ENCODE assay signal across 8 cellular contexts in genomic region chr2:25951071-25951547, GRCh38. TPM values are rescaled to one million over a fixed set of nuclear protein-coding genes. Genes with fewer than 3 reads are reported as not detected.
DNase-seq lines count a peak whose midpoint lies in the region; ATAC-seq, FAIRE-seq and TF ChIP-seq lines count a peak whose summit lies in the region.

No MANE protein-coding gene starts in this region.

- H3K27ac ChIP-seq in DND-41 (ENCODE audit: low read length), result no peak overlapping the region
- no peak overlapping the region for H3K27ac ChIP-seq in colonic mucosa
- H3K27ac ChIP-seq in HepG2 (ENCODE audit: extremely low read length, insufficient read depth, low read length), result no peak overlapping the region

- intact Hi-C loops in colonic mucosa (cut with DNase I) (loop anchor here (5.0 kb wide), 1 partner anchor 196 kb away; no protein-coding TSS in a partner anchor), HepG2 (cut with micrococcal nuclease; ENCODE audit: unreplicated experiment) (loop anchor here (1.0 to 10.0 kb wide), 4 partner anchors 32 to 514 kb away; partner anchors contain the start of gene KIF3C)

- TF ChIP-seq POLR2A in HepG2 (IDR thresholded peaks at IDR 0.05; ENCODE audit: insufficient read depth in 1 of 2, low read depth in 2 of 2, low read length in 2 of 2), result no peak

- TF ChIP-seq RAD21 in HepG2 (CRISPR knock-in tag; IDR thresholded peaks at IDR 0.05), result peak; percentile 98

- H3K27me3 ChIP-seq in DND-41 (ENCODE audit: insufficient read depth, low read length, poor library complexity) (no peaks in the 10 kb centered on the region), colonic mucosa (no peaks in the 10 kb centered on the region), HepG2 (ENCODE audit: control insufficient read depth in 1 of 2, insufficient read depth in 2 of 2, low read length in 2 of 2) (no peaks in the 10 kb centered on the region)

- H3K9ac ChIP-seq in DND-41 (ENCODE audit: low read depth, low read length) (no peak overlapping the region), colonic mucosa (ENCODE audit: low read depth in 2 of 2, low read length in 2 of 2) (peak overlapping the region; percentile 18 to 51), HepG2 (ENCODE audit: insufficient read depth, low read depth, low read length) (peak overlapping the region; percentile 19; the same call in 1 of the 2 replicates)

- H3K4me2 ChIP-seq in DND-41 (ENCODE audit: insufficient read depth, low read length), result no peak overlapping the region
- peak overlapping the region; percentile 68 for H3K4me2 ChIP-seq in HepG2 (ENCODE audit: low read depth, low read length)

- H4K20me1 ChIP-seq in DND-41 (ENCODE audit: insufficient read depth, low read length), result no peaks in the 10 kb centered on the region
- H4K20me1 ChIP-seq in HepG2 (ENCODE audit: insufficient read depth, low read length), result no peaks in the 10 kb centered on the region

- TF ChIP-seq EP300 in HepG2 (IDR thresholded peaks at IDR 0.05; ENCODE audit: low read depth in 2 of 2, low read length in 2 of 2) (0 out of 4 replicates have a peak, but pooled peaks of 1 of the 2 experiments have one; percentile 15), HepG2 (CRISPR knock-in tag; IDR thresholded peaks at IDR 0.05; ENCODE audit: borderline replicate concordance) (0 out of 2 replicates have a peak, but pooled peaks have one; percentile 9)

- CTCF ChIA-PET in HepG2 (lab: Yijun Ruan, JAX; ENCODE audit: low intra/inter-chr PET ratio, low total read pairs), result interaction anchor here (1.3 to 2.2 kb wide), 5 partner anchors 40 to 518 kb away, joined by 3 to 32 read pairs (median 5); no protein-coding TSS in a partner anchor

- H3K9me3 ChIP-seq in DND-41 (ENCODE audit: insufficient read depth, low read length, severe bottlenecking), result no peaks in the 10 kb centered on the region
- no peaks in the 10 kb centered on the region for H3K9me3 ChIP-seq in colonic mucosa
- no peaks in the 10 kb centered on the region for H3K9me3 ChIP-seq in HepG2 (ENCODE audit: low read length)

- DNase-seq in DND-41 (peak; percentile 78), NCI-H526 treated with DMSO at 0.1 percent for 48 hours (lab: John Stamatoyannopoulos, UW) (peak; percentile 72), colonic mucosa (peak; percentile 82), HepG2 (ENCODE audit: low spot score) (peak; percentile 83)
- peak; percentile 66 for DNase-seq in activated CD4-positive, alpha-beta T cell treated with anti-CD3 and anti-CD28 coated beads, Interleukin-2, amount 50 U/mL, for 1 hour
- DNase-seq in stimulated activated CD4-positive, alpha-beta T cell treated with anti-CD3 and anti-CD28 coated beads, Interleukin-4, amount 100 ng/mL, for 4 hours, result peak; percentile 53 to 66

- peaks cover 14% of the 10 kb centered on the region for H3K36me3 ChIP-seq in DND-41 (ENCODE audit: insufficient read depth, low read length)
- no peaks in the 10 kb centered on the region for H3K36me3 ChIP-seq in colonic mucosa
- no peaks in the 10 kb centered on the region for H3K36me3 ChIP-seq in HepG2 (replicated peaks in 1 of 2; ENCODE audit: control insufficient read depth in 1 of 2, insufficient read depth in 2 of 2, low read length in 2 of 2)

- 26% methylated on average over 11 of the region's 11 CpGs for WGBS in HepG2 (ENCODE audit: low lambda C conversion rate)

- H3K79me2 ChIP-seq in DND-41 (ENCODE audit: insufficient read depth, low read length) (no peaks in the 10 kb centered on the region), HepG2 (ENCODE audit: insufficient read depth, low read length) (no peaks in the 10 kb centered on the region)

- peak; percentile 98 for ATAC-seq in DND-41 (ENCODE audit: insufficient read depth, low read depth)
- ATAC-seq in HG03432 (IDR thresholded peaks at IDR 0.05; ENCODE audit: unreplicated experiment), result peak; percentile 63
- ATAC-seq in HepG2, result peak; percentile 85
- ATAC-seq in HG03025 (IDR thresholded peaks at IDR 0.05; ENCODE audit: low FRiP score, unreplicated experiment), result no peak

- in situ Hi-C loops in HepG2 (cut with HindIII; ENCODE audit: extremely low pct_ligation_motif_present, low pct_unique_long_range_greater_than_20kb), result loop anchor here (5.0 kb wide), 1 partner anchor 196 kb away; no protein-coding TSS in a partner anchor

- no TSS peak for BruUV-seq in HepG2 (replicated peaks; lab: Mats Ljungman, UMichigan)

- H3K4me3 ChIP-seq in DND-41 (ENCODE audit: low read depth in 1 of 2, low read length in 2 of 2) (no peak overlapping the region), colonic mucosa (no peak overlapping the region), HepG2 (replicated peaks in 1 of 3; ENCODE audit: insufficient read depth in 1 of 3, low read depth in 2 of 3, low read length in 3 of 3) (peak overlapping the region in 1 of 3 experiments; percentile 14; a peak in 1 of 6 replicates)

- no peak overlapping the region for H2AFZ ChIP-seq in DND-41 (ENCODE audit: low read depth, low read length)
- peak overlapping the region; percentile 1 for H2AFZ ChIP-seq in HepG2 (ENCODE audit: low read length)

- FAIRE-seq in HepG2 (lab: Jason Lieb, UNC), result peak; percentile 86

- POLR2A ChIA-PET in HepG2 (lab: Yijun Ruan, JAX), result no interaction called here

- H3K4me1 ChIP-seq in DND-41 (ENCODE audit: insufficient read depth, low read length), result no peaks in the 10 kb centered on the region
- H3K4me1 ChIP-seq in colonic mucosa, result no peaks in the 10 kb centered on the region
- peaks cover 39% of the 10 kb centered on the region for H3K4me1 ChIP-seq in HepG2 (ENCODE audit: insufficient read depth, low read length)

- peak; percentile 96 for TF ChIP-seq CTCF in DND-41 (IDR thresholded peaks at IDR 0.05; ENCODE audit: borderline replicate concordance, extremely low read depth, low read length, poor library complexity, severe bottlenecking)
- TF ChIP-seq CTCF in colonic mucosa (IDR thresholded peaks at IDR 0.05), result peak; percentile 83
- TF ChIP-seq CTCF in HepG2 (CRISPR knock-in tag; IDR thresholded peaks at IDR 0.05), result peak; percentile 98

TF ChIP-seq in HepG2, 621 proteins besides CTCF, POLR2A, EP300 and RAD21 (continues in another document):
- peak; percentile 81 for TF ChIP-seq ZFX (CRISPR knock-in tag; IDR thresholded peaks at IDR 0.05; ENCODE audit: low read depth)
- TF ChIP-seq HNF4A (CRISPR knock-in tag; IDR thresholded peaks at IDR 0.05), result peak; percentile 41
- peak; percentile 48; the same call in 1 of the 2 replicates for TF ChIP-seq TARDBP (CRISPR knock-in tag; IDR thresholded peaks at IDR 0.05)
- peak; percentile 83 for TF ChIP-seq ARID3A (IDR thresholded peaks at IDR 0.05; ENCODE audit: low read depth, low read length)
- TF ChIP-seq SSRP1 (CRISPR knock-in tag; IDR thresholded peaks at IDR 0.05), result peak; percentile 94
- TF ChIP-seq GATAD2A (CRISPR knock-in tag; IDR thresholded peaks at IDR 0.05), result peak; percentile 65
- peak; percentile 48; the same call in 1 of the 2 replicates for TF ChIP-seq FOXO1 (CRISPR knock-in tag; IDR thresholded peaks at IDR 0.05)
- TF ChIP-seq MAZ (IDR thresholded peaks at IDR 0.05; ENCODE audit: borderline replicate concordance, low read depth, low read length), result no peak
- peak; percentile 51; the same call in 1 of the 2 replicates for TF ChIP-seq MAZ (CRISPR knock-in tag; IDR thresholded peaks at IDR 0.05; ENCODE audit: low read depth)
- peak; percentile 47; the same call in 1 of the 2 replicates for TF ChIP-seq GABPB1 (CRISPR knock-in tag; IDR thresholded peaks at IDR 0.05)
- TF ChIP-seq ZNF460 (CRISPR knock-in tag; IDR thresholded peaks at IDR 0.05; ENCODE audit: borderline replicate concordance), result no peak
- peak; percentile 50; the same call in 1 of the 2 replicates for TF ChIP-seq REPIN1 (CRISPR knock-in tag; IDR thresholded peaks at IDR 0.05; ENCODE audit: borderline replicate concordance, low read depth)
- TF ChIP-seq ZNF333 (CRISPR knock-in tag; IDR thresholded peaks at IDR 0.05; ENCODE audit: borderline replicate concordance), result no peak
- TF ChIP-seq EZH2 (conservative IDR thresholded peaks at IDR 0.05; ENCODE audit: low read depth, low read length), result no peak

RNA-seq across cellular contexts. Expression of gene KIF3C, which starts 31.2 kb away (rescaled TPM):
- total RNA-seq in colonic mucosa (1 to 10 TPM; 4.0 to 4.2 TPM), HepG2 (2016; rRNA removed; fragmentation: Illumina TruSeq; extraction: Trizol) (3.4 and 3.6 TPM in 2 replicates)
- 2.6 and 3.1 TPM in 2 replicates for total RNA-seq in HepG2 (2016; cell fraction: cytosol; rRNA removed; fragmentation: Illumina TruSeq; extraction: Trizol; ENCODE audit: low read depth)
- 3.3 and 4.2 TPM in 2 replicates for total RNA-seq in HepG2 (2016; cell fraction: insoluble cytoplasmic fraction; rRNA removed; fragmentation: Illumina TruSeq; extraction: Trizol)
- total RNA-seq in HepG2 (2016; cell fraction: membrane; rRNA removed; fragmentation: Illumina TruSeq; extraction: Trizol), result 6.0 and 7.0 TPM in 2 replicates
- 3.7 TPM in 2 replicates for total RNA-seq in HepG2 (2016; cell fraction: nucleus; rRNA removed; fragmentation: Illumina TruSeq; extraction: Trizol)
- 4.8 and 4.9 TPM in 2 replicates for polyA plus RNA-seq in HepG2 (2011; rRNA removed)
- 3.8 and 4.0 TPM in 2 replicates for polyA plus RNA-seq in HepG2 (2011; cell fraction: cytosol; rRNA removed)
- 3.6 and 4.6 TPM in 2 replicates for polyA plus RNA-seq in HepG2 (2011; cell fraction: nucleus; rRNA removed)
- polyA plus RNA-seq in HepG2 (2012), result 7.3 and 11.4 TPM in 2 replicates
- polyA plus RNA-seq in HepG2 (2016; cell fraction: cytosol; fragmentation: Illumina TruSeq; extraction: Trizol; ENCODE audit: low read depth), result 2.1 and 2.7 TPM in 2 replicates
- polyA plus RNA-seq in HepG2 (2016; cell fraction: insoluble cytoplasmic fraction; fragmentation: Illumina TruSeq; extraction: Trizol; ENCODE audit: low read depth), result 3.7 and 4.9 TPM in 2 replicates
- polyA plus RNA-seq in HepG2 (2016; cell fraction: membrane; fragmentation: Illumina TruSeq; extraction: Trizol; ENCODE audit: low read depth), result 6.1 and 6.3 TPM in 2 replicates
- polyA plus RNA-seq in HepG2 (2016; cell fraction: nucleus; fragmentation: Illumina TruSeq; extraction: Trizol; ENCODE audit: insufficient read depth, low read depth), result 4.6 and 4.7 TPM in 2 replicates
- polyA minus RNA-seq in HepG2 (2011; rRNA and poly(A)+ RNA removed; ENCODE audit: low replicate concordance), result 2.6 and 8.0 TPM in 2 replicates
- polyA minus RNA-seq in HepG2 (2011; cell fraction: cytosol; rRNA and poly(A)+ RNA removed), result 3.7 and 5.7 TPM in 2 replicates
- polyA minus RNA-seq in HepG2 (2011; cell fraction: nucleus; rRNA and poly(A)+ RNA removed), result 5.5 and 7.8 TPM in 2 replicates
